Comparison of ENCODE assay signal across 9 cellular contexts in the genomic region with DNA sequence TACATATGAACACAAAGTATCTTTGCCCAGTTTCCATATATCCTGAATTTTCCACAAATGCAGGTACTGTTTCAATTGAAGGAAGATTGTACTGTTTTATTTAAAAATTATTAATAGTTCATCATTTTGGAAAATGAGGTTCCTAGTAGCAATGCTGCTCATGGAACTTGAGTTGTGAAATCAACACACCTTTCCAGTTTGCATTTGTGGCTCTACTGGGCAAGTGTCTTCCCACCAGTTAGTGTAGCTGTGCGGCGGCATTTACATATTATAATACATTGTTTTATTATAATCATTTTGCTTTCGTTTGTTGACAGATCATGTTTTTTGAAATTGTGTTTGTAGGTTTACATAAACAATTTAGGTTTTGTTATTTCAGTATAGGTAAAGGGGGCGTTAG. TPM values are rescaled to one million over a fixed set of nuclear protein-coding genes. Genes with fewer than 3 reads are reported as not detected.
DNase-seq lines count a peak whose midpoint lies in the region; ATAC-seq, FAIRE-seq and TF ChIP-seq lines count a peak whose summit lies in the region.
"Had no signal": no experiment of that assay in that cellular context is flagged by ENCODE, and none has a peak within 500 bp of the region (broad histone marks: within the 10 kb centered on the region; RNA-seq: fewer than 3 reads in every experiment).

No MANE protein-coding gene starts in this region.

- peak overlapping the region; percentile 98 for H3K27ac ChIP-seq in HUES48 (ENCODE audit: low read depth, low read length)

- no peak for TF ChIP-seq POLR2A in lower leg skin (IDR thresholded peaks at IDR 0.05)

- intact Hi-C loops in lower leg skin (cut with DNase I; ENCODE audit: low total_unique reads) = no loop called here
- intact Hi-C loops in posterior cingulate gyrus (cut with DNase I) = loop anchor here (5.0 to 10.0 kb wide), 2 partner anchors 57 to 245 kb away; a partner anchor contains a TSS

- DNase-seq in lower leg skin (ENCODE audit: low spot score in 2 of 2) (no peak), LoVo (ENCODE audit: low spot score) (no peak), posterior cingulate gyrus (no peak)
- DNase-seq: NCI-H1694 had no signal

- peaks cover under 1% of the 10 kb centered on the region; the same call in 1 of the 2 replicates for H3K36me3 ChIP-seq in HUES48 (ENCODE audit: control insufficient read depth, insufficient read depth, low read length)

- no peaks in the 10 kb centered on the region for H3K27me3 ChIP-seq in HUES48 (ENCODE audit: control insufficient read depth, insufficient read depth, low read length)
- H3K27me3 ChIP-seq in mononuclear cell (ENCODE audit: insufficient read depth, low read length) = no peaks in the 10 kb centered on the region

- peak overlapping the region; percentile 90; the same call in 1 of the 2 replicates for H3K9ac ChIP-seq in HUES48 (ENCODE audit: low read depth, low read length)

- H3K4me3 Mint-ChIP-seq in brain = peak overlapping the region; percentile 84 to 98 (median 92)

- TF ChIP-seq CTCF in brain (conservative IDR thresholded peaks at IDR 0.05) (no peak), lower leg skin (IDR thresholded peaks at IDR 0.05) (no peak)

- H3K27me3 Mint-ChIP-seq in brain = peaks cover 9% of the 10 kb centered on the region

- peak; percentile 32 for FAIRE-seq in A204.1 (lab: Jason Lieb, UNC)

- peak overlapping the region; percentile 69 for H3K4me3 ChIP-seq in HUES48 (ENCODE audit: low read depth, low read length)
- H3K4me3 ChIP-seq in mononuclear cell (ENCODE audit: low read length) = peak overlapping the region; percentile 99
- no peak overlapping the region for H3K4me3 ChIP-seq in lower leg skin (ENCODE audit: low read depth, poor library complexity, severe bottlenecking)

- no peak for ATAC-seq in GM18498 (IDR thresholded peaks at IDR 0.05; ENCODE audit: unreplicated experiment)

- H3K9me3 ChIP-seq in HUES48 (ENCODE audit: control insufficient read depth, insufficient read depth, low read length) = no peaks in the 10 kb centered on the region
- H3K9me3 ChIP-seq in mononuclear cell (ENCODE audit: low read depth, low read length) = no peaks in the 10 kb centered on the region

- H3K4me1 Mint-ChIP-seq in brain = peaks cover 21% of the 10 kb centered on the region

- peaks cover 0 to 16% (median 2%) of the 10 kb centered on the region in 5 experiments for H3K9me3 Mint-ChIP-seq in brain

- H3K4me1 ChIP-seq in HUES48 (ENCODE audit: control insufficient read depth, insufficient read depth, low read length) (peaks cover 18% of the 10 kb centered on the region), mononuclear cell (ENCODE audit: insufficient read depth, low read length) (peaks cover 29% of the 10 kb centered on the region)

- peak overlapping the region; percentile 96 to 100 (median 100) for H3K27ac Mint-ChIP-seq in brain

- 52 to 71% methylated on average over 4 of the region's 4 CpGs for WGBS in lower leg skin, 2 donors

- peaks cover 4% of the 10 kb centered on the region for H3K36me3 Mint-ChIP-seq in brain

RNA-seq across cellular contexts. Expression of a gene that starts 2.0 kb away (rescaled TPM):
- 76.9 TPM for polyA plus RNA-seq in brain (ENCODE audit: insufficient read depth, low read depth, low replicate concordance)
- total RNA-seq in mononuclear cell = 739 TPM
- total RNA-seq in lower leg skin = 100 to 1,000 TPM; 170 to 252 (median 224) TPM
